ENCODE assay signal across 26 cellular contexts in the genomic region with DNA sequence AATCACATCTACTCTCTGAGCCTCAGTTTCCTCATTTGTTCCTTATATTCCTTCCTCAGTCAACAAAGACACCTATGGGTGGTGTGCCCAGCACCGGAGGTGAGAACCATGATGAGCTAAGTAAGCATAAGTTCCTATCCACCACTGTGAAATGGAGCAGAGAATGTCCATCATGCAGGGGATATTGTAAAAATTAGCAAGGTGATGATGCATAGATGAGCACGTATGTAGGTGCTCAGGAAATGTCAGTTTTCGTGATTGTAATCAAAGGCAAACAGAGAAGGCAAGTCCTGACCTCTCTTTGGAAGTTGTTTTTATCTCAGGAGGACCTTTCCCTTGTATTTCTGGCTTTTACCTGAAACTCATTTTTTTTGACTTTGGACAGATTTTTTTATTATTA.
"Had no signal": no experiment of that assay in that cellular context is flagged by ENCODE, and none has a peak within 500 bp of the region (broad histone marks: within the 10 kb centered on the region; RNA-seq: fewer than 3 reads in every experiment).

No MANE protein-coding gene starts in this region.

- H3K4me1 Mint-ChIP-seq: activated B cell treated with CpG ODN at 0.5 μM for 24 hours; stimulated activated naive B cell treated with anti-CD40 and anti-IgM and Interleukin-4, amounts not matched to agents 10 μg/mL and 1 μg/mL and 100 μg/mL, for 72 hours had no signal

- ATAC-seq: activated T-cell treated with anti-CD3 and anti-CD28 coated beads, Interleukin-2, amount 50 U/mL, for 72 hours; gastrocnemius medialis; left cardiac atrium; left ventricle myocardium superior; naive thymus-derived CD4-positive, alpha-beta T cell; sciatic nerve; stimulated activated naive B cell treated with anti-CD40 and anti-IgM and Interleukin-4, amounts not matched to agents 10 μg/mL and 1 μg/mL and 100 μg/mL, for 72 hours had no signal

- H3K27me3 Mint-ChIP-seq: activated B cell treated with CpG ODN at 0.5 μM for 24 hours; activated naive CD8-positive, alpha-beta T cell treated with anti-CD3 and anti-CD28 coated beads for 36 hours; naive thymus-derived CD4-positive, alpha-beta T cell; stimulated activated naive B cell treated with anti-CD40 and anti-IgM and Interleukin-4, amounts not matched to agents 10 μg/mL and 1 μg/mL and 100 μg/mL, for 72 hours had no signal

- H3K9me3 Mint-ChIP-seq: activated B cell treated with CpG ODN at 0.5 μM for 24 hours; activated naive CD4-positive, alpha-beta T cell treated with anti-CD3 and anti-CD28 coated beads for 36 hours; activated naive CD8-positive, alpha-beta T cell treated with anti-CD3 and anti-CD28 coated beads for 36 hours; activated T-cell treated with anti-CD3 and anti-CD28 coated beads, Interleukin-2, amount 50 U/mL, for 72 hours; endodermal cell; stimulated activated naive B cell treated with anti-CD40 and anti-IgM and Interleukin-4, amounts not matched to agents 10 μg/mL and 1 μg/mL and 100 μg/mL, for 72 hours; T-helper 2 cell treated with Interferon-gamma antibody and Interleukin-4, amounts not matched to agents 5 μg/mL and 100 μg/mL, for 36 hours had no signal

- H3K27ac Mint-ChIP-seq: activated B cell treated with CpG ODN at 0.5 μM for 24 hours; activated naive CD4-positive, alpha-beta T cell treated with anti-CD3 and anti-CD28 coated beads for 36 hours; activated naive CD8-positive, alpha-beta T cell treated with anti-CD3 and anti-CD28 coated beads for 36 hours; activated T-cell treated with anti-CD3 and anti-CD28 coated beads, Interleukin-2, amount 50 U/mL, for 72 hours; endodermal cell; stimulated activated naive B cell treated with anti-CD40 and anti-IgM and Interleukin-4, amounts not matched to agents 10 μg/mL and 1 μg/mL and 100 μg/mL, for 72 hours; T-helper 2 cell treated with Interferon-gamma antibody and Interleukin-4, amounts not matched to agents 5 μg/mL and 100 μg/mL, for 36 hours had no signal

- DNase-seq: activated B cell treated with CpG ODN at 0.5 μM for 24 hours; activated effector memory CD4-positive, alpha-beta T cell treated with Interleukin-2 at 50 U/mL for 16 hours; activated naive CD4-positive, alpha-beta T cell treated with anti-CD3 and anti-CD28 coated beads for 36 hours; activated naive CD8-positive, alpha-beta T cell treated with anti-CD3 and anti-CD28 coated beads for 36 hours; activated T-cell treated with anti-CD3 and anti-CD28 coated beads for 4 hours; activated T-cell treated with anti-CD3 and anti-CD28 coated beads, Interleukin-2, amount 50 U/mL, for 72 hours; adrenal gland; aorta; caudate nucleus; endodermal cell; gastrocnemius medialis; glutamatergic neuron; islet precursor cell; left cardiac atrium; left ventricle myocardium superior; naive thymus-derived CD4-positive, alpha-beta T cell; posterior cingulate gyrus; stimulated activated CD4-positive, alpha-beta T cell treated with anti-CD3 and anti-CD28 coated beads, Interleukin-1b, Interleukin-23, amount 100 ng/mL, for 48 hours; stimulated activated CD4-positive, alpha-beta T cell treated with anti-CD3 and anti-CD28 coated beads, Interleukin-4, amount 100 ng/mL, for 4 hours; stimulated activated CD8-positive, alpha-beta memory T cell treated with anti-CD3 and anti-CD28 coated beads, Interleukin-4, amount 100 ng/mL, for 48 hours; stimulated activated naive B cell treated with anti-CD40 and anti-IgM and Interleukin-4, amounts not matched to agents 10 μg/mL and 1 μg/mL and 100 μg/mL, for 72 hours; T-helper 1 cell; transverse colon had no signal

- H3K4me3 Mint-ChIP-seq: activated B cell treated with CpG ODN at 0.5 μM for 24 hours; activated naive CD4-positive, alpha-beta T cell treated with anti-CD3 and anti-CD28 coated beads for 36 hours; activated naive CD8-positive, alpha-beta T cell treated with anti-CD3 and anti-CD28 coated beads for 36 hours; activated T-cell treated with anti-CD3 and anti-CD28 coated beads, Interleukin-2, amount 50 U/mL, for 72 hours; brain; endodermal cell; naive thymus-derived CD4-positive, alpha-beta T cell; stimulated activated naive B cell treated with anti-CD40 and anti-IgM and Interleukin-4, amounts not matched to agents 10 μg/mL and 1 μg/mL and 100 μg/mL, for 72 hours; T-helper 2 cell treated with Interferon-gamma antibody and Interleukin-4, amounts not matched to agents 5 μg/mL and 100 μg/mL, for 36 hours had no signal
